Comparison of ENCODE assay signal across 11 cellular contexts in genomic region chr10:107148906-107149305, GRCh38. TPM values are rescaled to one million over a fixed set of nuclear protein-coding genes. Genes with fewer than 3 reads are reported as not detected.
"Had no signal": no experiment of that assay in that cellular context is flagged by ENCODE, and none has a peak within 500 bp of the region (broad histone marks: within the 10 kb centered on the region; RNA-seq: fewer than 3 reads in every experiment).

No MANE protein-coding gene starts in this region.

- H3K4me3 ChIP-seq: GM23248, HAP-1 had no signal

- H3K4me3 Mint-ChIP-seq: HFFc6, IgD-negative memory B cell had no signal

- H2AFZ ChIP-seq: GM23248 had no signal

- FAIRE-seq: HepG2 had no signal

- H3K9me3 ChIP-seq: HAP-1 had no signal

- H3K36me3 ChIP-seq: HAP-1 had no signal

- DNase-seq: GM23248, GOT3, H7, HFFc6, KBM-7 had no signal

- H3K27ac ChIP-seq: GM23248, HL-60, KMS-11 had no signal

- ATAC-seq: HCT116, HepG2 had no signal

- H3K27ac Mint-ChIP-seq: HFFc6, IgD-negative memory B cell had no signal

- H3K27me3 Mint-ChIP-seq: IgD-negative memory B cell had no signal

- H3K4me1 ChIP-seq: HAP-1 had no signal

- H3K4me2 ChIP-seq: KMS-11 had no signal

- H3K9ac ChIP-seq: GM23248, KMS-11 had no signal

RNA-seq across cellular contexts. Expression of gene SORCS1, which starts 15.6 kb away (rescaled TPM):
- total RNA-seq: GM23248, HepG2 had no signal
- polyA plus RNA-seq: GM23248, HepG2, IgD-negative memory B cell had no signal
